19 cellular contexts compared by ENCODE assay signal in the genomic region with DNA sequence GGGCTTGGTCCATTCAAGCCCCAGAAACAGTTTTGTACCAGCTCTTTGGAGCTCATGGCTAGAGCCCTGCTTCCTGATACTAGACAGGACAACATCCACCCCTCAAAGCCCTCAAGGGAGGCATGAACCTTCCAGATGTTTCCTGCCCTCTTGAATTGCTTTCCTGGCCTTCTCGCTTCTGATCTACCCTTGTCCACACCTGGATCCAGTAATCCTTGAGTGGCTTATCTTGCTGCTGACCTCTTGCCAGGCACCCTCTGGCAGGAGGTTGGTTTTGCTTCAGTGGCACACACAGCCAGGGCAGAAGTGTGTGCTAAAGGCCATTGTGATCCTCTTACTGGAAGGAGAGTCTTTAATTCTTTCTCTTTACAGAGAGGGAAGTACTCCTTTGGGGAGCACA.
"Had no signal": no experiment of that assay in that cellular context is flagged by ENCODE, and none has a peak within 500 bp of the region (broad histone marks: within the 10 kb centered on the region; RNA-seq: fewer than 3 reads in every experiment).

No MANE protein-coding gene starts in this region.

- H3K4me3 ChIP-seq: coronary artery, mucosa of descending colon, skin epidermis had no signal

- DNase-seq: activated CD4-positive, alpha-beta T cell treated with anti-CD3 and anti-CD28 coated beads, Interleukin-2, amount 10 ng/mL, durations not matched to agents 24 days and 14 days; activated CD4-positive, CD25-positive, alpha-beta regulatory T cell; activated CD8-positive, alpha-beta memory T cell treated with anti-CD3 and anti-CD28 coated beads, Interleukin-2, amount 50 U/mL, for 4 hours; activated CD8-positive, alpha-beta T cell treated with anti-CD3 and anti-CD28 coated beads, Interleukin-2, amount 10 ng/mL, durations not matched to agents 7 days and 5 days; activated effector memory CD4-positive, alpha-beta T cell treated with anti-CD3 and anti-CD28 coated beads, Interleukin-2, amount 50 U/mL, for 16 hours; activated T-cell treated with anti-CD3 and anti-CD28 coated beads, Interleukin-2, amount 50 U/mL, for 48 hours; effector CD4-positive, alpha-beta T cell; foreskin melanocyte; left cardiac atrium; mucosa of descending colon; naive thymus-derived CD4-positive, alpha-beta T cell; SW 1271 had no signal

- H3K27me3 ChIP-seq: neutrophil had no signal

- H3K27ac Mint-ChIP-seq: activated CD4-positive, alpha-beta T cell treated with anti-CD3 and anti-CD28 coated beads, Interleukin-2, amount 10 ng/mL, durations not matched to agents 24 days and 14 days; activated CD8-positive, alpha-beta T cell treated with anti-CD3 and anti-CD28 coated beads, Interleukin-2, amount 10 ng/mL, durations not matched to agents 7 days and 5 days; activated naive CD4-positive, alpha-beta T cell treated with anti-CD3 and anti-CD28 coated beads, Interleukin-2, amount 50 U/mL, for 24 hours; naive thymus-derived CD4-positive, alpha-beta T cell; stimulated activated naive CD8-positive, alpha-beta T cell treated with anti-CD3 and anti-CD28 coated beads, Interleukin-15, Interleukin-2, amounts not matched to agents 100 ng/mL and 50 ng/mL, for 24 hours; T-helper 2 cell treated with Interferon-gamma antibody and Interleukin-4, amounts not matched to agents 5 μg/mL and 100 μg/mL, for 36 hours had no signal

- H3K36me3 Mint-ChIP-seq: activated naive CD4-positive, alpha-beta T cell treated with anti-CD3 and anti-CD28 coated beads, Interleukin-2, amount 50 U/mL, for 24 hours; naive thymus-derived CD4-positive, alpha-beta T cell had no signal

- H3K4me1 Mint-ChIP-seq: activated CD4-positive, alpha-beta T cell treated with anti-CD3 and anti-CD28 coated beads, Interleukin-2, amount 10 ng/mL, durations not matched to agents 24 days and 14 days; activated naive CD4-positive, alpha-beta T cell treated with anti-CD3 and anti-CD28 coated beads, Interleukin-2, amount 50 U/mL, for 24 hours; central memory CD8-positive, alpha-beta T cell; naive thymus-derived CD4-positive, alpha-beta T cell had no signal

- H3K4me3 Mint-ChIP-seq: activated CD4-positive, alpha-beta T cell treated with anti-CD3 and anti-CD28 coated beads, Interleukin-2, amount 10 ng/mL, durations not matched to agents 24 days and 14 days; activated CD8-positive, alpha-beta T cell treated with anti-CD3 and anti-CD28 coated beads, Interleukin-2, amount 10 ng/mL, durations not matched to agents 7 days and 5 days; activated naive CD4-positive, alpha-beta T cell treated with anti-CD3 and anti-CD28 coated beads, Interleukin-2, amount 50 U/mL, for 24 hours; central memory CD8-positive, alpha-beta T cell; naive thymus-derived CD4-positive, alpha-beta T cell; stimulated activated naive CD8-positive, alpha-beta T cell treated with anti-CD3 and anti-CD28 coated beads, Interleukin-15, Interleukin-2, amounts not matched to agents 100 ng/mL and 50 ng/mL, for 24 hours; T-helper 2 cell treated with Interferon-gamma antibody and Interleukin-4, amounts not matched to agents 5 μg/mL and 100 μg/mL, for 36 hours had no signal

- H3K9me3 ChIP-seq: mucosa of descending colon, neutrophil had no signal

- ATAC-seq: activated CD8-positive, alpha-beta T cell treated with anti-CD3 and anti-CD28 coated beads, Interleukin-2, amount 10 ng/mL, durations not matched to agents 7 days and 5 days; naive thymus-derived CD4-positive, alpha-beta T cell had no signal

- H3K36me3 ChIP-seq: neutrophil had no signal

- H3K27ac ChIP-seq: coronary artery, neutrophil, skin epidermis had no signal
